Comparison of ENCODE assay signal across 1 cellular context in genomic region chr3:136262559-136262958, GRCh38.
TF ChIP-seq lines count a peak whose summit lies in the region.

No MANE protein-coding gene starts in this region.

TF ChIP-seq in HepG2, 621 proteins besides CTCF, POLR2A, EP300 and RAD21:
- TF ChIP-seq NR2F2 (IDR thresholded peaks at IDR 0.05; ENCODE audit: borderline replicate concordance, low read depth) (no peak), MZF1 (CRISPR knock-in tag; IDR thresholded peaks at IDR 0.05; ENCODE audit: borderline replicate concordance) (no peak), SIX1 (CRISPR knock-in tag; IDR thresholded peaks at IDR 0.05; ENCODE audit: borderline replicate concordance) (no peak), KAT7 (CRISPR knock-in tag; IDR thresholded peaks at IDR 0.05; ENCODE audit: borderline replicate concordance) (no peak), TAF15 (IDR thresholded peaks at IDR 0.05; ENCODE audit: low read depth, low read length, poor library complexity, severe bottlenecking) (no peak), BRF2 (CRISPR knock-in tag; IDR thresholded peaks at IDR 0.05) (no peak), ZBTB44 (CRISPR knock-in tag; IDR thresholded peaks at IDR 0.05) (no peak), ZNF605 (CRISPR knock-in tag; IDR thresholded peaks at IDR 0.05) (no peak), MEIS2 (CRISPR knock-in tag; IDR thresholded peaks at IDR 0.05) (no peak)
